1 cellular context compared by ENCODE assay signal in genomic region chr10:58666024-58666423, GRCh38.
TF ChIP-seq lines count a peak whose summit lies in the region.

No MANE protein-coding gene starts in this region.

TF ChIP-seq in HepG2, 621 proteins besides CTCF, POLR2A, EP300 and RAD21 (continued from another document):
- TF ChIP-seq ZBTB33 (CRISPR knock-in tag; IDR thresholded peaks at IDR 0.05): no peak
- TF ChIP-seq SRF (IDR thresholded peaks at IDR 0.05; ENCODE audit: low read depth, low read length): 0 out of 2 replicates have a peak, but pooled peaks have one; percentile 13
- TF ChIP-seq ZMYM3 (CRISPR knock-in tag; IDR thresholded peaks at IDR 0.05): no peak
- peak; percentile 90; the same call in 1 of the 2 replicates for TF ChIP-seq IRF1 (CRISPR knock-in tag; IDR thresholded peaks at IDR 0.05; ENCODE audit: low read depth)
- TF ChIP-seq PBX2 (CRISPR knock-in tag; IDR thresholded peaks at IDR 0.05): no peak
- TF ChIP-seq ZNF337 (CRISPR knock-in tag; IDR thresholded peaks at IDR 0.05; ENCODE audit: borderline replicate concordance, low read depth): no peak
- TF ChIP-seq TCF7L2 (IDR thresholded peaks at IDR 0.05; ENCODE audit: low read depth, low read length): no peak
- no peak for TF ChIP-seq ZSCAN29 (CRISPR knock-in tag; conservative IDR thresholded peaks at IDR 0.05)
- no peak for TF ChIP-seq NCOR1 (IDR thresholded peaks at IDR 0.05; ENCODE audit: borderline replicate concordance, low read length)
- no peak for TF ChIP-seq ARNT2 (CRISPR knock-in tag; IDR thresholded peaks at IDR 0.05; ENCODE audit: low read depth)
- no peak for TF ChIP-seq ZNF513 (CRISPR knock-in tag; conservative IDR thresholded peaks at IDR 0.05)
- no peak for TF ChIP-seq FOXC1 (CRISPR knock-in tag; IDR thresholded peaks at IDR 0.05; ENCODE audit: borderline replicate concordance)
- no peak for TF ChIP-seq HBP1 (CRISPR knock-in tag; IDR thresholded peaks at IDR 0.05; ENCODE audit: low read depth)
- TF ChIP-seq ZNF660 (CRISPR knock-in tag; IDR thresholded peaks at IDR 0.05; ENCODE audit: borderline replicate concordance, low read depth): no peak
